1 cellular context compared by ENCODE assay signal in genomic region chr10:48274636-48275035, GRCh38.
TF ChIP-seq lines count a peak whose summit lies in the region.

A gene with protein sequence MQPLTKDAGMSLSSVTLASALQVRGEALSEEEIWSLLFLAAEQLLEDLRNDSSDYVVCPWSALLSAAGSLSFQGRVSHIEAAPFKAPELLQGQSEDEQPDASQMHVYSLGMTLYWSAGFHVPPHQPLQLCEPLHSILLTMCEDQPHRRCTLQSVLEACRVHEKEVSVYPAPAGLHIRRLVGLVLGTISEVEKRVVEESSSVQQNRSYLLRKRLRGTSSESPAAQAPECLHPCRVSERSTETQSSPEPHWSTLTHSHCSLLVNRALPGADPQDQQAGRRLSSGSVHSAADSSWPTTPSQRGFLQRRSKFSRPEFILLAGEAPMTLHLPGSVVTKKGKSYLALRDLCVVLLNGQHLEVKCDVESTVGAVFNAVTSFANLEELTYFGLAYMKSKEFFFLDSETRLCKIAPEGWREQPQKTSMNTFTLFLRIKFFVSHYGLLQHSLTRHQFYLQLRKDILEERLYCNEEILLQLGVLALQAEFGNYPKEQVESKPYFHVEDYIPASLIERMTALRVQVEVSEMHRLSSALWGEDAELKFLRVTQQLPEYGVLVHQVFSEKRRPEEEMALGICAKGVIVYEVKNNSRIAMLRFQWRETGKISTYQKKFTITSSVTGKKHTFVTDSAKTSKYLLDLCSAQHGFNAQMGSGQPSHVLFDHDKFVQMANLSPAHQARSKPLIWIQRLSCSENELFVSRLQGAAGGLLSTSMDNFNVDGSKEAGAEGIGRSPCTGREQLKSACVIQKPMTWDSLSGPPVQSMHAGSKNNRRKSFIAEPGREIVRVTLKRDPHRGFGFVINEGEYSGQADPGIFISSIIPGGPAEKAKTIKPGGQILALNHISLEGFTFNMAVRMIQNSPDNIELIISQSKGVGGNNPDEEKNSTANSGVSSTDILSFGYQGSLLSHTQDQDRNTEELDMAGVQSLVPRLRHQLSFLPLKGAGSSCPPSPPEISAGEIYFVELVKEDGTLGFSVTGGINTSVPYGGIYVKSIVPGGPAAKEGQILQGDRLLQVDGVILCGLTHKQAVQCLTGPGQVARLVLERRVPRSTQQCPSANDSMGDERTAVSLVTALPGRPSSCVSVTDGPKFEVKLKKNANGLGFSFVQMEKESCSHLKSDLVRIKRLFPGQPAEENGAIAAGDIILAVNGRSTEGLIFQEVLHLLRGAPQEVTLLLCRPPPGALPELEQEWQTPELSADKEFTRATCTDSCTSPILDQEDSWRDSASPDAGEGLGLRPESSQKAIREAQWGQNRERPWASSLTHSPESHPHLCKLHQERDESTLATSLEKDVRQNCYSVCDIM (N-terminal part only) (minus strand): TSS chr10:48274696. CDS start chr10:48274567, 129 bp downstream.

TF ChIP-seq in HepG2, 621 proteins besides CTCF, POLR2A, EP300 and RAD21 (continued from another document):
- no peak for TF ChIP-seq KMT2B (CRISPR knock-in tag; IDR thresholded peaks at IDR 0.05)
TF ChIP-seq in HepG2: peak in this region for 0.
